ENCODE assay signal across 1 cellular context in the genomic region with DNA sequence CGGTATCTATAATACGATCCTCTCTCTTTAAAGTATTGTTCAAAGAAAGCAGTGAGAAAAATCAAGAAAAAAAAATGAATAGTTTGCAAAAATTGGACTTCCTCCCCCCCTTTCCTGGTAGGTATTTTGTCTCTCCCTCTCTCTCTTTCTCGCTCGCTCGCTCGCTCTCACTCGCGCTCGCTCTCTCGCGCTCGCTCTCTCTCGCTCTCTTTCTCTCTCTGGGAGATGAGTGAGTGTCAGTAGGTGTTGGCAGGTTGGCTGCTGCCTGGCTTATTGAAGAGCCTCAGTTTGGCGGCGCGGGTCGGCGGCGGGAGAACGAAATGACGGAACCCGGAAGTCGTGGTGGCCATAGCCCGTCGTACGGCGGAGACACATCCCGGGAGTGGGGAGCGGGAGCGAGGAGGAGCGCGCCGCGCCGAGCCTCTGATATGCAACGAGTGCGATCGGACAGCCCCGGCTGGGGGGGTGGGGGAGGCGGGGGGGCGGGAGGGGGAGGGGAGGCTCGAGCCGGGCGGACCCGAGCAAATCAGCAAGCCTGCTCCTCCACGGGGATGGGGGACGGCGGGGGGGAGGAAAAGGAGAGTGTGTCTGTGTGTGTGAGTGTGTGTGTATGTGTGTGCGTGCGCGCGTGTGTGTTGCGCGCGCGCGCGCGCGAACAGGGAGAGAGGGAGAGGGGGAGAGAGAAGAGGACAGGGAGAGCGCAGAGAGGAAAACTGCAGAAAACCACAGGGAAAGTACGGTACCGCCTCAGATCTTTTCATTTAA.
TF ChIP-seq lines count a peak whose summit lies in the region.

A gene (minus strand): TSS at position 441 of the 765 bp plus-strand sequence. CDS start 1,083 bp downstream, outside the sequence.

TF ChIP-seq in GM12878, 131 proteins besides CTCF, POLR2A, EP300 and RAD21 (continued from another document):
- TF ChIP-seq, protein P1, sequence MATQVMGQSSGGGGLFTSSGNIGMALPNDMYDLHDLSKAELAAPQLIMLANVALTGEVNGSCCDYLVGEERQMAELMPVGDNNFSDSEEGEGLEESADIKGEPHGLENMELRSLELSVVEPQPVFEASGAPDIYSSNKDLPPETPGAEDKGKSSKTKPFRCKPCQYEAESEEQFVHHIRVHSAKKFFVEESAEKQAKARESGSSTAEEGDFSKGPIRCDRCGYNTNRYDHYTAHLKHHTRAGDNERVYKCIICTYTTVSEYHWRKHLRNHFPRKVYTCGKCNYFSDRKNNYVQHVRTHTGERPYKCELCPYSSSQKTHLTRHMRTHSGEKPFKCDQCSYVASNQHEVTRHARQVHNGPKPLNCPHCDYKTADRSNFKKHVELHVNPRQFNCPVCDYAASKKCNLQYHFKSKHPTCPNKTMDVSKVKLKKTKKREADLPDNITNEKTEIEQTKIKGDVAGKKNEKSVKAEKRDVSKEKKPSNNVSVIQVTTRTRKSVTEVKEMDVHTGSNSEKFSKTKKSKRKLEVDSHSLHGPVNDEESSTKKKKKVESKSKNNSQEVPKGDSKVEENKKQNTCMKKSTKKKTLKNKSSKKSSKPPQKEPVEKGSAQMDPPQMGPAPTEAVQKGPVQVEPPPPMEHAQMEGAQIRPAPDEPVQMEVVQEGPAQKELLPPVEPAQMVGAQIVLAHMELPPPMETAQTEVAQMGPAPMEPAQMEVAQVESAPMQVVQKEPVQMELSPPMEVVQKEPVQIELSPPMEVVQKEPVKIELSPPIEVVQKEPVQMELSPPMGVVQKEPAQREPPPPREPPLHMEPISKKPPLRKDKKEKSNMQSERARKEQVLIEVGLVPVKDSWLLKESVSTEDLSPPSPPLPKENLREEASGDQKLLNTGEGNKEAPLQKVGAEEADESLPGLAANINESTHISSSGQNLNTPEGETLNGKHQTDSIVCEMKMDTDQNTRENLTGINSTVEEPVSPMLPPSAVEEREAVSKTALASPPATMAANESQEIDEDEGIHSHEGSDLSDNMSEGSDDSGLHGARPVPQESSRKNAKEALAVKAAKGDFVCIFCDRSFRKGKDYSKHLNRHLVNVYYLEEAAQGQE (IDR thresholded peaks at IDR 0.05; ENCODE audit: low read depth, low read length): no peak
- TF ChIP-seq BHLHE40 (IDR thresholded peaks at IDR 0.05; ENCODE audit: borderline replicate concordance in 1 of 2, low read depth in 2 of 2, low read length in 1 of 2): peak in 1 of 2 experiments; percentile 44; a peak in 2 of 4 replicates
- TF ChIP-seq, protein P2, sequence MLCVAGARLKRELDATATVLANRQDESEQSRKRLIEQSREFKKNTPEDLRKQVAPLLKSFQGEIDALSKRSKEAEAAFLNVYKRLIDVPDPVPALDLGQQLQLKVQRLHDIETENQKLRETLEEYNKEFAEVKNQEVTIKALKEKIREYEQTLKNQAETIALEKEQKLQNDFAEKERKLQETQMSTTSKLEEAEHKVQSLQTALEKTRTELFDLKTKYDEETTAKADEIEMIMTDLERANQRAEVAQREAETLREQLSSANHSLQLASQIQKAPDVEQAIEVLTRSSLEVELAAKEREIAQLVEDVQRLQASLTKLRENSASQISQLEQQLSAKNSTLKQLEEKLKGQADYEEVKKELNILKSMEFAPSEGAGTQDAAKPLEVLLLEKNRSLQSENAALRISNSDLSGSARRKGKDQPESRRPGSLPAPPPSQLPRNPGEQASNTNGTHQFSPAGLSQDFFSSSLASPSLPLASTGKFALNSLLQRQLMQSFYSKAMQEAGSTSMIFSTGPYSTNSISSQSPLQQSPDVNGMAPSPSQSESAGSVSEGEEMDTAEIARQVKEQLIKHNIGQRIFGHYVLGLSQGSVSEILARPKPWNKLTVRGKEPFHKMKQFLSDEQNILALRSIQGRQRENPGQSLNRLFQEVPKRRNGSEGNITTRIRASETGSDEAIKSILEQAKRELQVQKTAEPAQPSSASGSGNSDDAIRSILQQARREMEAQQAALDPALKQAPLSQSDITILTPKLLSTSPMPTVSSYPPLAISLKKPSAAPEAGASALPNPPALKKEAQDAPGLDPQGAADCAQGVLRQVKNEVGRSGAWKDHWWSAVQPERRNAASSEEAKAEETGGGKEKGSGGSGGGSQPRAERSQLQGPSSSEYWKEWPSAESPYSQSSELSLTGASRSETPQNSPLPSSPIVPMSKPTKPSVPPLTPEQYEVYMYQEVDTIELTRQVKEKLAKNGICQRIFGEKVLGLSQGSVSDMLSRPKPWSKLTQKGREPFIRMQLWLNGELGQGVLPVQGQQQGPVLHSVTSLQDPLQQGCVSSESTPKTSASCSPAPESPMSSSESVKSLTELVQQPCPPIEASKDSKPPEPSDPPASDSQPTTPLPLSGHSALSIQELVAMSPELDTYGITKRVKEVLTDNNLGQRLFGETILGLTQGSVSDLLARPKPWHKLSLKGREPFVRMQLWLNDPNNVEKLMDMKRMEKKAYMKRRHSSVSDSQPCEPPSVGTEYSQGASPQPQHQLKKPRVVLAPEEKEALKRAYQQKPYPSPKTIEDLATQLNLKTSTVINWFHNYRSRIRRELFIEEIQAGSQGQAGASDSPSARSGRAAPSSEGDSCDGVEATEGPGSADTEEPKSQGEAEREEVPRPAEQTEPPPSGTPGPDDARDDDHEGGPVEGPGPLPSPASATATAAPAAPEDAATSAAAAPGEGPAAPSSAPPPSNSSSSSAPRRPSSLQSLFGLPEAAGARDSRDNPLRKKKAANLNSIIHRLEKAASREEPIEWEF (IDR thresholded peaks at IDR 0.05; ENCODE audit: insufficient replicate concordance, low read depth, low read length): no peak
- no peak for TF ChIP-seq SREBF1 (IDR thresholded peaks at IDR 0.05; ENCODE audit: low read length)
- TF ChIP-seq MEF2B (IDR thresholded peaks at IDR 0.05; ENCODE audit: partially characterized antibody, poor library complexity, severe bottlenecking): peak; percentile 30
- no peak for TF ChIP-seq BACH1 (IDR thresholded peaks at IDR 0.05; ENCODE audit: borderline replicate concordance)
- peak; percentile 52; the same call in 1 of the 2 replicates for TF ChIP-seq CREM (IDR thresholded peaks at IDR 0.05; ENCODE audit: low read depth)
- TF ChIP-seq RB1 (IDR thresholded peaks at IDR 0.05; ENCODE audit: borderline replicate concordance): peak; percentile 51; the same call in 1 of the 2 replicates
- TF ChIP-seq, protein P3, sequence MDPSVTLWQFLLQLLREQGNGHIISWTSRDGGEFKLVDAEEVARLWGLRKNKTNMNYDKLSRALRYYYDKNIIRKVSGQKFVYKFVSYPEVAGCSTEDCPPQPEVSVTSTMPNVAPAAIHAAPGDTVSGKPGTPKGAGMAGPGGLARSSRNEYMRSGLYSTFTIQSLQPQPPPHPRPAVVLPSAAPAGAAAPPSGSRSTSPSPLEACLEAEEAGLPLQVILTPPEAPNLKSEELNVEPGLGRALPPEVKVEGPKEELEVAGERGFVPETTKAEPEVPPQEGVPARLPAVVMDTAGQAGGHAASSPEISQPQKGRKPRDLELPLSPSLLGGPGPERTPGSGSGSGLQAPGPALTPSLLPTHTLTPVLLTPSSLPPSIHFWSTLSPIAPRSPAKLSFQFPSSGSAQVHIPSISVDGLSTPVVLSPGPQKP (IDR thresholded peaks at IDR 0.05; ENCODE audit: low read depth, low read length): no peak
- no peak for TF ChIP-seq CHD4 (IDR thresholded peaks at IDR 0.05)
- TF ChIP-seq, protein P4, sequence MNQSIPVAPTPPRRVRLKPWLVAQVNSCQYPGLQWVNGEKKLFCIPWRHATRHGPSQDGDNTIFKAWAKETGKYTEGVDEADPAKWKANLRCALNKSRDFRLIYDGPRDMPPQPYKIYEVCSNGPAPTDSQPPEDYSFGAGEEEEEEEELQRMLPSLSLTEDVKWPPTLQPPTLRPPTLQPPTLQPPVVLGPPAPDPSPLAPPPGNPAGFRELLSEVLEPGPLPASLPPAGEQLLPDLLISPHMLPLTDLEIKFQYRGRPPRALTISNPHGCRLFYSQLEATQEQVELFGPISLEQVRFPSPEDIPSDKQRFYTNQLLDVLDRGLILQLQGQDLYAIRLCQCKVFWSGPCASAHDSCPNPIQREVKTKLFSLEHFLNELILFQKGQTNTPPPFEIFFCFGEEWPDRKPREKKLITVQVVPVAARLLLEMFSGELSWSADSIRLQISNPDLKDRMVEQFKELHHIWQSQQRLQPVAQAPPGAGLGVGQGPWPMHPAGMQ (IDR thresholded peaks at IDR 0.05; ENCODE audit: borderline replicate concordance): no peak
- TF ChIP-seq, protein P5, sequence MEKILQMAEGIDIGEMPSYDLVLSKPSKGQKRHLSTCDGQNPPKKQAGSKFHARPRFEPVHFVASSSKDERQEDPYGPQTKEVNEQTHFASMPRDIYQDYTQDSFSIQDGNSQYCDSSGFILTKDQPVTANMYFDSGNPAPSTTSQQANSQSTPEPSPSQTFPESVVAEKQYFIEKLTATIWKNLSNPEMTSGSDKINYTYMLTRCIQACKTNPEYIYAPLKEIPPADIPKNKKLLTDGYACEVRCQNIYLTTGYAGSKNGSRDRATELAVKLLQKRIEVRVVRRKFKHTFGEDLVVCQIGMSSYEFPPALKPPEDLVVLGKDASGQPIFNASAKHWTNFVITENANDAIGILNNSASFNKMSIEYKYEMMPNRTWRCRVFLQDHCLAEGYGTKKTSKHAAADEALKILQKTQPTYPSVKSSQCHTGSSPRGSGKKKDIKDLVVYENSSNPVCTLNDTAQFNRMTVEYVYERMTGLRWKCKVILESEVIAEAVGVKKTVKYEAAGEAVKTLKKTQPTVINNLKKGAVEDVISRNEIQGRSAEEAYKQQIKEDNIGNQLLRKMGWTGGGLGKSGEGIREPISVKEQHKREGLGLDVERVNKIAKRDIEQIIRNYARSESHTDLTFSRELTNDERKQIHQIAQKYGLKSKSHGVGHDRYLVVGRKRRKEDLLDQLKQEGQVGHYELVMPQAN (conservative IDR thresholded peaks at IDR 0.05): peak; percentile 62; the same call in 1 of the 2 replicates
- TF ChIP-seq, protein P6, sequence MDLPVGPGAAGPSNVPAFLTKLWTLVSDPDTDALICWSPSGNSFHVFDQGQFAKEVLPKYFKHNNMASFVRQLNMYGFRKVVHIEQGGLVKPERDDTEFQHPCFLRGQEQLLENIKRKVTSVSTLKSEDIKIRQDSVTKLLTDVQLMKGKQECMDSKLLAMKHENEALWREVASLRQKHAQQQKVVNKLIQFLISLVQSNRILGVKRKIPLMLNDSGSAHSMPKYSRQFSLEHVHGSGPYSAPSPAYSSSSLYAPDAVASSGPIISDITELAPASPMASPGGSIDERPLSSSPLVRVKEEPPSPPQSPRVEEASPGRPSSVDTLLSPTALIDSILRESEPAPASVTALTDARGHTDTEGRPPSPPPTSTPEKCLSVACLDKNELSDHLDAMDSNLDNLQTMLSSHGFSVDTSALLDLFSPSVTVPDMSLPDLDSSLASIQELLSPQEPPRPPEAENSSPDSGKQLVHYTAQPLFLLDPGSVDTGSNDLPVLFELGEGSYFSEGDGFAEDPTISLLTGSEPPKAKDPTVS (IDR thresholded peaks at IDR 0.05; ENCODE audit: low read depth, low read length): no peak
- TF ChIP-seq EED (IDR thresholded peaks at IDR 0.05; ENCODE audit: low read depth): no peak
- no peak for TF ChIP-seq NR2F1 (conservative IDR thresholded peaks at IDR 0.05)
- TF ChIP-seq, protein P7, sequence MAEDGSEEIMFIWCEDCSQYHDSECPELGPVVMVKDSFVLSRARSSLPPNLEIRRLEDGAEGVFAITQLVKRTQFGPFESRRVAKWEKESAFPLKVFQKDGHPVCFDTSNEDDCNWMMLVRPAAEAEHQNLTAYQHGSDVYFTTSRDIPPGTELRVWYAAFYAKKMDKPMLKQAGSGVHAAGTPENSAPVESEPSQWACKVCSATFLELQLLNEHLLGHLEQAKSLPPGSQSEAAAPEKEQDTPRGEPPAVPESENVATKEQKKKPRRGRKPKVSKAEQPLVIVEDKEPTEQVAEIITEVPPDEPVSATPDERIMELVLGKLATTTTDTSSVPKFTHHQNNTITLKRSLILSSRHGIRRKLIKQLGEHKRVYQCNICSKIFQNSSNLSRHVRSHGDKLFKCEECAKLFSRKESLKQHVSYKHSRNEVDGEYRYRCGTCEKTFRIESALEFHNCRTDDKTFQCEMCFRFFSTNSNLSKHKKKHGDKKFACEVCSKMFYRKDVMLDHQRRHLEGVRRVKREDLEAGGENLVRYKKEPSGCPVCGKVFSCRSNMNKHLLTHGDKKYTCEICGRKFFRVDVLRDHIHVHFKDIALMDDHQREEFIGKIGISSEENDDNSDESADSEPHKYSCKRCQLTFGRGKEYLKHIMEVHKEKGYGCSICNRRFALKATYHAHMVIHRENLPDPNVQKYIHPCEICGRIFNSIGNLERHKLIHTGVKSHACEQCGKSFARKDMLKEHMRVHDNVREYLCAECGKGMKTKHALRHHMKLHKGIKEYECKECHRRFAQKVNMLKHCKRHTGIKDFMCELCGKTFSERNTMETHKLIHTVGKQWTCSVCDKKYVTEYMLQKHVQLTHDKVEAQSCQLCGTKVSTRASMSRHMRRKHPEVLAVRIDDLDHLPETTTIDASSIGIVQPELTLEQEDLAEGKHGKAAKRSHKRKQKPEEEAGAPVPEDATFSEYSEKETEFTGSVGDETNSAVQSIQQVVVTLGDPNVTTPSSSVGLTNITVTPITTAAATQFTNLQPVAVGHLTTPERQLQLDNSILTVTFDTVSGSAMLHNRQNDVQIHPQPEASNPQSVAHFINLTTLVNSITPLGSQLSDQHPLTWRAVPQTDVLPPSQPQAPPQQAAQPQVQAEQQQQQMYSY (CRISPR knock-in tag; IDR thresholded peaks at IDR 0.05): peak; percentile 21; the same call in 1 of the 2 replicates
- TF ChIP-seq JUND (IDR thresholded peaks at IDR 0.05; ENCODE audit: low read depth, low read length): peak; percentile 65; the same call in 1 of the 2 replicates
- peak; percentile 66; the same call in 1 of the 2 replicates for TF ChIP-seq LARP7 (IDR thresholded peaks at IDR 0.05)
- no peak for TF ChIP-seq STAT3 (IDR thresholded peaks at IDR 0.05; ENCODE audit: low read depth, low read length)
- TF ChIP-seq WRNIP1 (IDR thresholded peaks at IDR 0.05; ENCODE audit: borderline replicate concordance, low read depth, low read length): no peak
- TF ChIP-seq ZBED1 (IDR thresholded peaks at IDR 0.05; ENCODE audit: borderline replicate concordance): 0 out of 2 replicates have a peak, but pooled peaks have one; percentile 33
- TF ChIP-seq ZNF207 (IDR thresholded peaks at IDR 0.05; ENCODE audit: borderline replicate concordance): peak; percentile 49; the same call in 1 of the 2 replicates
- peak; percentile 82 for TF ChIP-seq ZZZ3 (IDR thresholded peaks at IDR 0.05; ENCODE audit: control insufficient read depth, insufficient read length, low read depth)
- TF ChIP-seq POU2F2 (IDR thresholded peaks at IDR 0.05; ENCODE audit: borderline replicate concordance, low read depth, low read length): peak; percentile 7; the same call in 1 of the 3 replicates
- TF ChIP-seq, protein P8, sequence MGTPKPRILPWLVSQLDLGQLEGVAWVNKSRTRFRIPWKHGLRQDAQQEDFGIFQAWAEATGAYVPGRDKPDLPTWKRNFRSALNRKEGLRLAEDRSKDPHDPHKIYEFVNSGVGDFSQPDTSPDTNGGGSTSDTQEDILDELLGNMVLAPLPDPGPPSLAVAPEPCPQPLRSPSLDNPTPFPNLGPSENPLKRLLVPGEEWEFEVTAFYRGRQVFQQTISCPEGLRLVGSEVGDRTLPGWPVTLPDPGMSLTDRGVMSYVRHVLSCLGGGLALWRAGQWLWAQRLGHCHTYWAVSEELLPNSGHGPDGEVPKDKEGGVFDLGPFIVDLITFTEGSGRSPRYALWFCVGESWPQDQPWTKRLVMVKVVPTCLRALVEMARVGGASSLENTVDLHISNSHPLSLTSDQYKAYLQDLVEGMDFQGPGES (IDR thresholded peaks at IDR 0.05): no peak
- 0 out of 2 replicates have a peak, but pooled peaks have one; percentile 36 for TF ChIP-seq ASH2L (IDR thresholded peaks at IDR 0.05; ENCODE audit: borderline replicate concordance, low read depth)
